ENCODE assay signal across 30 cellular contexts in genomic region chr14:67576216-67576615, GRCh38.
"Had no signal": no experiment of that assay in that cellular context is flagged by ENCODE, and none has a peak within 500 bp of the region (broad histone marks: within the 10 kb centered on the region; RNA-seq: fewer than 3 reads in every experiment).

No MANE protein-coding gene starts in this region.

- H3K4me1 ChIP-seq: gastroesophageal sphincter, stomach, suprapubic skin, tibial artery, upper lobe of right lung had no signal

- H3K36me3 ChIP-seq: brain microvascular endothelial cell, right lobe of liver, upper lobe of right lung had no signal

- H3K27me3 ChIP-seq: brain microvascular endothelial cell, gastroesophageal sphincter, hepatocyte, right lobe of liver, stomach, suprapubic skin, upper lobe of right lung had no signal

- H3K27ac ChIP-seq: brain microvascular endothelial cell, gastroesophageal sphincter, hepatocyte, right lobe of liver, stomach, suprapubic skin, tibial artery, upper lobe of right lung had no signal

- H3K9me3 ChIP-seq: gastroesophageal sphincter, right lobe of liver, stomach, suprapubic skin, tibial artery, upper lobe of right lung had no signal

- H2AFZ ChIP-seq: hepatocyte had no signal

- DNase-seq: activated CD4-positive, alpha-beta memory T cell treated with anti-CD3 and anti-CD28 coated beads, Interleukin-2, amount 10 ng/mL, durations not matched to agents 7 days and 5 days; activated CD4-positive, alpha-beta T cell treated with anti-CD3 and anti-CD28 coated beads for 1 hour; activated CD4-positive, alpha-beta T cell treated with anti-CD3 and anti-CD28 coated beads, Interleukin-2, amount 10 ng/mL, durations not matched to agents 7 days and 5 days; activated CD8-positive, alpha-beta memory T cell treated with anti-CD3 and anti-CD28 coated beads, Interleukin-2, amount 50 U/mL, for 48 hours; activated naive CD4-positive, alpha-beta T cell treated with anti-CD3 and anti-CD28 coated beads for 36 hours; activated naive CD8-positive, alpha-beta T cell treated with anti-CD3 and anti-CD28 coated beads for 36 hours; activated T-cell treated with anti-CD3 and anti-CD28 coated beads, Interleukin-2, amount 50 U/mL, for 24 hours; amniotic stem cell; cortex of kidney; effector memory CD8-positive, alpha-beta T cell; left cardiac atrium; left ventricle myocardium superior; mammary epithelial cell; naive B cell; right lobe of liver; small intestine; stimulated activated CD4-positive, alpha-beta T cell treated with anti-CD3 and anti-CD28 coated beads, Interleukin-1b, Interleukin-23, amount 100 ng/mL, for 48 hours; stimulated activated CD4-positive, alpha-beta T cell treated with anti-CD3 and anti-CD28 coated beads, Interleukin-4, amount 100 ng/mL, for 4 hours; stimulated activated CD8-positive, alpha-beta memory T cell treated with anti-CD3 and anti-CD28 coated beads, Interleukin-4, amount 100 ng/mL, for 48 hours; stimulated activated naive B cell treated with anti-CD40 and anti-IgM and Interleukin-4, amounts not matched to agents 10 μg/mL and 1 μg/mL and 100 μg/mL, for 72 hours; stomach; T-helper 17 cell; T1000 had no signal

- H3K4me2 ChIP-seq: hepatocyte had no signal

- H3K4me3 ChIP-seq: gastroesophageal sphincter, hepatocyte, right lobe of liver, stomach, suprapubic skin, tibial artery, upper lobe of right lung had no signal

- H3K79me2 ChIP-seq: hepatocyte had no signal

- ATAC-seq: effector memory CD8-positive, alpha-beta T cell; gastroesophageal sphincter; left cardiac atrium; left ventricle myocardium superior; T-helper 17 cell; WTC11 had no signal
